10 cellular contexts compared by ENCODE assay signal in genomic region chrX:72304877-72305276, GRCh38. TPM values are rescaled to one million over a fixed set of nuclear protein-coding genes. Genes with fewer than 3 reads are reported as not detected.
A peak's percentile ranks its signal among the peaks of the same experiment; 100 is the strongest.
DNase-seq lines count a peak whose midpoint lies in the region; ATAC-seq, FAIRE-seq and TF ChIP-seq lines count a peak whose summit lies in the region.
"Had no signal": no experiment of that assay in that cellular context is flagged by ENCODE, and none has a peak within 500 bp of the region (broad histone marks: within the 10 kb centered on the region; RNA-seq: fewer than 3 reads in every experiment).

No MANE protein-coding gene starts in this region.

- H3K4me2 ChIP-seq in MM.1S (ENCODE audit: low read depth, low read length): peak overlapping the region; percentile 81; the same call in 1 of the 2 replicates

- no peak overlapping the region for H2AFZ ChIP-seq in MM.1S (ENCODE audit: low read length)

- peaks cover 0 to 3% (median 2%) of the 10 kb centered on the region in 3 donors for H3K36me3 Mint-ChIP-seq in CD8-positive, alpha-beta memory T cell
- H3K36me3 Mint-ChIP-seq in effector memory CD8-positive, alpha-beta T cell (ENCODE audit: insufficient read depth): peaks cover 7% of the 10 kb centered on the region
- peaks cover 4% of the 10 kb centered on the region for H3K36me3 Mint-ChIP-seq in osteocyte (ENCODE audit: unreplicated experiment)

- H4K20me1 ChIP-seq in MM.1S (ENCODE audit: insufficient read depth, low read length): no peaks in the 10 kb centered on the region

- H3K9me3 Mint-ChIP-seq in CD8-positive, alpha-beta memory T cell: no peaks in the 10 kb centered on the region
- H3K9me3 Mint-ChIP-seq in effector memory CD8-positive, alpha-beta T cell: no peaks in the 10 kb centered on the region
- no peaks in the 10 kb centered on the region for H3K9me3 Mint-ChIP-seq in osteocyte (ENCODE audit: unreplicated experiment)

- H3K27me3 ChIP-seq in CD8-positive, alpha-beta memory T cell (ENCODE audit: insufficient read depth, low read length, poor library complexity, severe bottlenecking): peaks cover 23% of the 10 kb centered on the region
- peaks cover 35% of the 10 kb centered on the region for H3K27me3 ChIP-seq in MM.1S (replicated peaks; ENCODE audit: insufficient read depth, low read length)

- peaks cover 15% of the 10 kb centered on the region for H3K4me1 ChIP-seq in CD8-positive, alpha-beta memory T cell (ENCODE audit: insufficient read depth, low read length)
- no peaks in the 10 kb centered on the region for H3K4me1 ChIP-seq in MM.1S (ENCODE audit: low read length)

- H3K9me3 ChIP-seq in CD8-positive, alpha-beta memory T cell (ENCODE audit: low read length): no peaks in the 10 kb centered on the region
- no peaks in the 10 kb centered on the region for H3K9me3 ChIP-seq in MM.1S (replicated peaks; ENCODE audit: insufficient read depth, low read length)

- ATAC-seq in effector memory CD8-positive, alpha-beta T cell (replicated peaks): no peak
- no peak for ATAC-seq in HG03108 (IDR thresholded peaks at IDR 0.05; ENCODE audit: unreplicated experiment)

- no peak overlapping the region for H3K4me3 ChIP-seq in CD8-positive, alpha-beta memory T cell (ENCODE audit: low read length)
- no peak overlapping the region for H3K4me3 ChIP-seq in MM.1S (ENCODE audit: low read length)

- no peaks in the 10 kb centered on the region for H3K9me2 ChIP-seq in MM.1S (replicated peaks; ENCODE audit: insufficient read depth, low read length)

- TF ChIP-seq CTCF in MM.1S (IDR thresholded peaks at IDR 0.05; ENCODE audit: low read length) (no peak), osteocyte (IDR thresholded peaks at IDR 0.05) (no peak)

- H3K27ac Mint-ChIP-seq in CD8-positive, alpha-beta memory T cell: peak overlapping the region in 1 of 8 donors; percentile 41
- H3K27ac Mint-ChIP-seq in effector memory CD8-positive, alpha-beta T cell: peak overlapping the region in 1 of 2 donors; percentile 15
- H3K27ac Mint-ChIP-seq in osteocyte (ENCODE audit: unreplicated experiment): no peak overlapping the region

- DNase-seq in CD8-positive, alpha-beta memory T cell: no peak
- DNase-seq in MM.1S (no peak), osteocyte (ENCODE audit: extremely low spot score, unreplicated experiment) (peak; percentile 77), SW480 (ENCODE audit: low spot score) (no peak), GM12892 (ENCODE audit: insufficient read length) (no peak), T-helper 9 cell (no peak)
- DNase-seq in effector memory CD8-positive, alpha-beta T cell: no peak

- no peaks in the 10 kb centered on the region for H3F3A ChIP-seq in MM.1S (ENCODE audit: insufficient read depth, low read length)

- H3K79me2 ChIP-seq in MM.1S (ENCODE audit: low read length): no peaks in the 10 kb centered on the region

- H3K27me3 Mint-ChIP-seq in CD8-positive, alpha-beta memory T cell: peaks cover 55 to 64% of the 10 kb centered on the region in 2 donors
- peaks cover 46 to 93% of the 10 kb centered on the region in 2 donors for H3K27me3 Mint-ChIP-seq in effector memory CD8-positive, alpha-beta T cell
- peaks cover 36% of the 10 kb centered on the region for H3K27me3 Mint-ChIP-seq in osteocyte (ENCODE audit: unreplicated experiment)

- FAIRE-seq in GM12892 (lab: Jason Lieb, UNC): no peak

- H3K9ac ChIP-seq in MM.1S (ENCODE audit: low read length): no peak overlapping the region

- no peak for TF ChIP-seq POLR2A in GM12892 (IDR thresholded peaks at IDR 0.05; ENCODE audit: low read depth, low read length)

- POLR2A ChIA-PET in CD8-positive, alpha-beta memory T cell (lab: Charles Lee): interaction anchor here (0.6 kb wide), 1 partner anchor 211 kb away, joined by 3 read pairs; no protein-coding TSS in a partner anchor

- no peak overlapping the region for H3K27ac ChIP-seq in CD8-positive, alpha-beta memory T cell (ENCODE audit: low read depth, low read length)
- H3K27ac ChIP-seq in MM.1S (ENCODE audit: low read length): no peak overlapping the region
- H3K27ac ChIP-seq: skin epidermis had no signal

- CTCF ChIA-PET in CD8-positive, alpha-beta memory T cell (lab: Charles Lee): no interaction called here

- H3K4me1 Mint-ChIP-seq in CD8-positive, alpha-beta memory T cell: peaks cover 29 to 39% (median 31%) of the 10 kb centered on the region in 3 donors
- H3K4me1 Mint-ChIP-seq in effector memory CD8-positive, alpha-beta T cell (ENCODE audit: low read depth in 2 of 2): peaks cover 16 to 20% of the 10 kb centered on the region in 2 donors
- peaks cover 23% of the 10 kb centered on the region for H3K4me1 Mint-ChIP-seq in osteocyte (ENCODE audit: unreplicated experiment)

- H3K4me3 Mint-ChIP-seq in CD8-positive, alpha-beta memory T cell: peak overlapping the region; percentile 76 to 93 (median 81)
- peak overlapping the region; percentile 20 to 82 for H3K4me3 Mint-ChIP-seq in effector memory CD8-positive, alpha-beta T cell
- H3K4me3 Mint-ChIP-seq in osteocyte (ENCODE audit: unreplicated experiment): peak overlapping the region; percentile 76

- H3K36me3 ChIP-seq in CD8-positive, alpha-beta memory T cell (ENCODE audit: insufficient read depth, low read length): no peaks in the 10 kb centered on the region
- H3K36me3 ChIP-seq in MM.1S (replicated peaks; ENCODE audit: insufficient read depth, low read length): no peaks in the 10 kb centered on the region

RNA-seq across cellular contexts. Expression of gene CITED1, which starts 0.8 kb away (rescaled TPM):
- not detected for total RNA-seq in CD8-positive, alpha-beta memory T cell
- not detected for polyA plus RNA-seq in CD8-positive, alpha-beta memory T cell
- total RNA-seq in osteocyte: 1.1 TPM in 1 of 2 replicates, not detected in the other
- polyA plus RNA-seq in GM12892 (2012; ENCODE audit: missing spikeins): not detected
- total RNA-seq: NCI-H460 had no signal

RNA-seq across cellular contexts. Expression of gene RPS4X, which starts 27.8 kb away (rescaled TPM):
- total RNA-seq in CD8-positive, alpha-beta memory T cell: 1,000 to 10,000 TPM; 1,253 to 1,306 TPM
- polyA plus RNA-seq in CD8-positive, alpha-beta memory T cell: 798 TPM
- total RNA-seq in osteocyte: 1,562 and 1,587 TPM in 2 replicates
- polyA plus RNA-seq in GM12892 (2012; ENCODE audit: missing spikeins): 3,097 TPM
